ENCODE assay signal across 8 cellular contexts in genomic region chr16:57999366-57999970, GRCh38. TPM values are rescaled to one million over a fixed set of nuclear protein-coding genes. Genes with fewer than 3 reads are reported as not detected.
DNase-seq lines count a peak whose midpoint lies in the region; ATAC-seq, FAIRE-seq and TF ChIP-seq lines count a peak whose summit lies in the region.

No MANE protein-coding gene starts in this region.

- peak overlapping the region; percentile 80 for H3K4me3 Mint-ChIP-seq in natural killer cell treated with Interleukin-12 subunit alpha and Interleukin-12 subunit beta and Interleukin-15 and Interleukin-18, amount 100 ng/mL, for 72 hours

- no peaks in the 10 kb centered on the region for H3K9me3 Mint-ChIP-seq in natural killer cell treated with Interleukin-12 subunit alpha and Interleukin-12 subunit beta and Interleukin-15 and Interleukin-18, amount 100 ng/mL, for 72 hours

- H3K9me3 ChIP-seq in WERI-Rb-1 (ENCODE audit: severe bottlenecking) (no peaks in the 10 kb centered on the region), endocrine pancreas (ENCODE audit: control insufficient read depth, low read length) (no peaks in the 10 kb centered on the region)

- DNase-seq in AG10803 (ENCODE audit: low read depth) (peak; percentile 42), H54 (ENCODE audit: insufficient read length, low spot score) (peak; percentile 49), WERI-Rb-1 (peak; percentile 21), COLO668 (lab: John Stamatoyannopoulos, UW; ENCODE audit: unreplicated experiment) (no peak), left colon (no peak)
- peak; percentile 60 for DNase-seq in natural killer cell treated with Interleukin-12 subunit alpha and Interleukin-12 subunit beta and Interleukin-15 and Interleukin-18, amount 100 ng/mL, for 72 hours (ENCODE audit: low spot score)

- H3K27ac Mint-ChIP-seq in natural killer cell treated with Interleukin-12 subunit alpha and Interleukin-12 subunit beta and Interleukin-15 and Interleukin-18, amount 100 ng/mL, for 72 hours: peak overlapping the region; percentile 74 to 90

- H3K27me3 ChIP-seq in WERI-Rb-1 (ENCODE audit: insufficient read depth, low read depth, severe bottlenecking) (no peaks in the 10 kb centered on the region), endocrine pancreas (ENCODE audit: control insufficient read depth, insufficient read depth, low read length) (no peaks in the 10 kb centered on the region)

- peaks cover 42 to 47% of the 10 kb centered on the region in 2 donors for H3K4me1 Mint-ChIP-seq in natural killer cell treated with Interleukin-12 subunit alpha and Interleukin-12 subunit beta and Interleukin-15 and Interleukin-18, amount 100 ng/mL, for 72 hours (ENCODE audit: low read depth in 2 of 2)

- TF ChIP-seq POLR2A in H54 (IDR thresholded peaks at IDR 0.05; ENCODE audit: low read depth, low read length): no peak

- H3K27me3 Mint-ChIP-seq in natural killer cell treated with Interleukin-12 subunit alpha and Interleukin-12 subunit beta and Interleukin-15 and Interleukin-18, amount 100 ng/mL, for 72 hours: no peaks in the 10 kb centered on the region

- intact Hi-C loops in left colon (cut with DNase I, micrococcal nuclease): loop anchor here (10.0 kb wide), 2 partner anchors 95 to 245 kb away; no protein-coding TSS in a partner anchor

- H3K4me3 ChIP-seq in AG10803 (ENCODE audit: low read length): peak overlapping the region; percentile 71
- H3K4me3 ChIP-seq in WERI-Rb-1 (ENCODE audit: low read depth, low read length): peak overlapping the region; percentile 49
- peak overlapping the region; percentile 41 for H3K4me3 ChIP-seq in endocrine pancreas (ENCODE audit: control insufficient read depth, insufficient read depth, low read length)

- no peak for FAIRE-seq in H54 (lab: Jason Lieb, UNC)

- ATAC-seq in natural killer cell treated with Interleukin-12 subunit alpha and Interleukin-12 subunit beta and Interleukin-15 and Interleukin-18, amount 100 ng/mL, for 72 hours: no peak
- ATAC-seq in HG03175 (IDR thresholded peaks at IDR 0.05; ENCODE audit: unreplicated experiment): no peak
- no peak for ATAC-seq in left colon

- TF ChIP-seq CTCF in AG10803 (conservative IDR thresholded peaks at IDR 0.05; ENCODE audit: low read length) (peak; percentile 27), WERI-Rb-1 (IDR thresholded peaks at IDR 0.05; ENCODE audit: low read depth, low read length) (no peak)

- peak overlapping the region; percentile 75 for H3K27ac ChIP-seq in WERI-Rb-1

- H3K4me1 ChIP-seq in endocrine pancreas (ENCODE audit: control insufficient read depth, insufficient read depth, low read length): no peaks in the 10 kb centered on the region

- H3K36me3 ChIP-seq in WERI-Rb-1 (peaks cover 13% of the 10 kb centered on the region), endocrine pancreas (ENCODE audit: control insufficient read depth, insufficient read depth, low read length) (peaks cover 5% of the 10 kb centered on the region)

- peak overlapping the region; percentile 85 for H3K9ac ChIP-seq in endocrine pancreas (ENCODE audit: control insufficient read depth, insufficient read depth, low read length)

- H3K36me3 Mint-ChIP-seq in natural killer cell treated with Interleukin-12 subunit alpha and Interleukin-12 subunit beta and Interleukin-15 and Interleukin-18, amount 100 ng/mL, for 72 hours: peaks cover 8% of the 10 kb centered on the region

RNA-seq across cellular contexts. Expression of gene ZNF319, which starts 1.0 kb away (rescaled TPM):
- 10 to 100 TPM in 1 of 2 donors, 1 to 10 TPM in 1; 9.6 to 10.7 TPM for total RNA-seq in natural killer cell treated with Interleukin-12 subunit alpha and Interleukin-12 subunit beta and Interleukin-15 and Interleukin-18, amount 100 ng/mL, for 72 hours
- total RNA-seq in left colon: 1 to 10 TPM; 5.0 to 7.9 TPM

RNA-seq across cellular contexts. Expression of gene USB1, which starts 1.7 kb away (rescaled TPM):
- total RNA-seq in natural killer cell treated with Interleukin-12 subunit alpha and Interleukin-12 subunit beta and Interleukin-15 and Interleukin-18, amount 100 ng/mL, for 72 hours: 100 to 1,000 TPM in 1 of 2 donors, 10 to 100 TPM in 1; 74.3 to 124 TPM
- total RNA-seq in left colon: 10 to 100 TPM; 42.6 to 43.8 TPM

RNA-seq across cellular contexts. Expression of gene MMP15, which starts 26.1 kb away (rescaled TPM):
- under 1 TPM in 1 of 2 donors, not detected in 1; 0.31 TPM for total RNA-seq in natural killer cell treated with Interleukin-12 subunit alpha and Interleukin-12 subunit beta and Interleukin-15 and Interleukin-18, amount 100 ng/mL, for 72 hours
- total RNA-seq in left colon: 100 to 1,000 TPM; 113 to 127 TPM

RNA-seq across cellular contexts. Expression of gene CNGB1, which starts 28.5 kb away (rescaled TPM):
- total RNA-seq in natural killer cell treated with Interleukin-12 subunit alpha and Interleukin-12 subunit beta and Interleukin-15 and Interleukin-18, amount 100 ng/mL, for 72 hours: not detected
- under 1 TPM; 0.17 to 0.49 TPM for total RNA-seq in left colon

Comparison
In these comparisons a context has a peak if more than half of its experiments do, and no peak if none do; other contexts are left out.
1. DNase-seq: peak in AG10803 (single experiment), H54 (single experiment), WERI-Rb-1 (single experiment) and natural killer cell treated with Interleukin-12 subunit alpha and Interleukin-12 subunit beta and Interleukin-15 and Interleukin-18, amount 100 ng/mL, for 72 hours (single experiment); none in COLO668 (single experiment) and left colon (0 of 2).
2. RNA of gene MMP15, which starts 26.1 kb away (total RNA-seq): 113 to 127 TPM in left colon; 0.31 TPM in natural killer cell treated with Interleukin-12 subunit alpha and Interleukin-12 subunit beta and Interleukin-15 and Interleukin-18, amount 100 ng/mL, for 72 hours; every median in the first group is over 10 times any median in the second.
3. Peak in every context shown above with its lines, with median percentiles within 50 percentile points of each other: H3K4me3 ChIP-seq.